Comparison of ENCODE assay signal across 20 cellular contexts in genomic region chr2:100861340-100861739, GRCh38. TPM values are rescaled to one million over a fixed set of nuclear protein-coding genes. Genes with fewer than 3 reads are reported as not detected.
DNase-seq lines count a peak whose midpoint lies in the region; ATAC-seq, FAIRE-seq and TF ChIP-seq lines count a peak whose summit lies in the region.
"Had no signal": no experiment of that assay in that cellular context is flagged by ENCODE, and none has a peak within 500 bp of the region (broad histone marks: within the 10 kb centered on the region; RNA-seq: fewer than 3 reads in every experiment).

No MANE protein-coding gene starts in this region.

- H2BK15ac ChIP-seq in neuronal stem cell (ENCODE audit: low read length), result no peak overlapping the region

- no TSS peak for BruUV-seq in HepG2 (replicated peaks; lab: Mats Ljungman, UMichigan)

- H2BK12ac ChIP-seq in neuronal stem cell (ENCODE audit: low read length), result no peak overlapping the region

- POLR2A ChIA-PET in HepG2 (lab: Yijun Ruan, JAX), result interaction anchor here (0.9 kb wide), 1 partner anchor 14 kb away, joined by 4 read pairs; no protein-coding TSS in a partner anchor

- no peak for TF ChIP-seq POLR2A in HepG2 (IDR thresholded peaks at IDR 0.05; ENCODE audit: insufficient read depth in 1 of 2, low read depth in 2 of 2, low read length in 2 of 2)
- TF ChIP-seq POLR2A in right lobe of liver (IDR thresholded peaks at IDR 0.05), result no peak

- no peaks in the 10 kb centered on the region for H3K9me2 ChIP-seq in OCI-LY1 (ENCODE audit: low read depth, low read length)

- 93% methylated on average over 4 of the region's 4 CpGs for WGBS in HepG2 (ENCODE audit: low lambda C conversion rate)
- no CpG with 5 or more reads among the region's 4 CpGs for WGBS in right lobe of liver (ENCODE audit: insufficient coverage, low coverage, low lambda C conversion rate, missing lambda C conversion rate)
- no CpG with 5 or more reads among the region's 4 CpGs for WGBS in neuronal stem cell (ENCODE audit: extremely low coverage in 2 of 2, insufficient read length in 2 of 2, insufficient replicate concordance in 1 of 2), 2 donors

- H2AFZ ChIP-seq in HepG2 (ENCODE audit: low read length) (no peak overlapping the region), OCI-LY1 (ENCODE audit: low read length) (no peak overlapping the region), neuronal stem cell (ENCODE audit: low read length) (no peak overlapping the region)
- H2AFZ ChIP-seq: GM23248 had no signal

- H3K9ac ChIP-seq in HepG2 (ENCODE audit: insufficient read depth, low read depth, low read length) (no peak overlapping the region), OCI-LY1 (ENCODE audit: low read length) (no peak overlapping the region), neuronal stem cell (ENCODE audit: low read depth, low read length, poor library complexity) (peak overlapping the region; percentile 39)
- H3K9ac ChIP-seq: GM23248 had no signal

- H4K20me1 ChIP-seq in HepG2 (ENCODE audit: insufficient read depth, low read length) (peaks cover 16% of the 10 kb centered on the region; the same call in 1 of the 2 replicates), OCI-LY1 (ENCODE audit: insufficient read depth, low read length) (no peaks in the 10 kb centered on the region)

- H3K4me1 ChIP-seq in HepG2 (ENCODE audit: insufficient read depth, low read length) (peaks cover 36% of the 10 kb centered on the region), right lobe of liver (peaks cover 0 to 19% (median 5%) of the 10 kb centered on the region in 4 donors), OCI-LY1 (ENCODE audit: insufficient read depth, low read length, severe bottlenecking) (peaks cover 32% of the 10 kb centered on the region), neuronal stem cell (ENCODE audit: control insufficient read depth in 2 of 2, insufficient read depth in 1 of 2, low read depth in 1 of 2, low read length in 2 of 2) (no peaks in the 10 kb centered on the region)

- H3K27ac ChIP-seq in HepG2 (ENCODE audit: extremely low read length, insufficient read depth, low read length) (no peak overlapping the region), right lobe of liver (no peak overlapping the region), OCI-LY1 (ENCODE audit: low read depth, low read length, poor library complexity, severe bottlenecking) (peak overlapping the region; percentile 52), neuronal stem cell (replicated peaks; ENCODE audit: low read length) (no peak overlapping the region)
- H3K27ac ChIP-seq: GM23248 had no signal

- no peak overlapping the region for H3K4ac ChIP-seq in neuronal stem cell (ENCODE audit: low read length)

- no peak overlapping the region for H4K8ac ChIP-seq in neuronal stem cell (ENCODE audit: low read depth, low read length)

- H3F3A ChIP-seq in OCI-LY1 (ENCODE audit: insufficient read depth, low read length), result no peaks in the 10 kb centered on the region

- H3K14ac ChIP-seq in neuronal stem cell (ENCODE audit: low read length), result no peak overlapping the region

- H3K9me3 ChIP-seq in HepG2 (ENCODE audit: low read length) (no peaks in the 10 kb centered on the region), right lobe of liver (no peaks in the 10 kb centered on the region), OCI-LY1 (ENCODE audit: low read length) (no peaks in the 10 kb centered on the region), neuronal stem cell (replicated peaks in 1 of 2; ENCODE audit: control insufficient read depth in 2 of 2, insufficient read depth in 1 of 2, low read depth in 1 of 2, low read length in 2 of 2) (no peaks in the 10 kb centered on the region)

- H2BK120ac ChIP-seq in neuronal stem cell (ENCODE audit: low read depth, low read length), result peak overlapping the region; percentile 8

- no peak overlapping the region for H3K18ac ChIP-seq in neuronal stem cell (ENCODE audit: low read length)

- TF ChIP-seq EP300 in HepG2 (IDR thresholded peaks at IDR 0.05; ENCODE audit: low read depth in 2 of 2, low read length in 2 of 2) (no peak), HepG2 (CRISPR knock-in tag; IDR thresholded peaks at IDR 0.05; ENCODE audit: borderline replicate concordance) (no peak)

- DNase-seq in HepG2 (ENCODE audit: low spot score) (no peak), right lobe of liver (no peak), neuronal stem cell (ENCODE audit: low spot score) (no peak)
- DNase-seq: 8988T; C1 segment of cervical spinal cord; Calu3; CD4-positive, alpha-beta memory T cell; COR-L47; DMS53; DMS79 treated with DMSO at 0.1 percent for 48 hours; GF-D8; GM23248; H9 had no signal

- no peak overlapping the region for H2BK5ac ChIP-seq in neuronal stem cell (ENCODE audit: low read length)

- no peak for TF ChIP-seq RAD21 in HepG2 (CRISPR knock-in tag; IDR thresholded peaks at IDR 0.05)

- H3K4me2 ChIP-seq in HepG2 (ENCODE audit: low read depth, low read length) (no peak overlapping the region), OCI-LY1 (ENCODE audit: low read length) (no peak overlapping the region), neuronal stem cell (ENCODE audit: insufficient read depth, low read length, poor library complexity, severe bottlenecking) (no peak overlapping the region)

- H3K79me2 ChIP-seq in HepG2 (ENCODE audit: insufficient read depth, low read length) (peaks cover 79% of the 10 kb centered on the region), OCI-LY1 (ENCODE audit: insufficient read depth, low read length) (no peaks in the 10 kb centered on the region)

- no peak overlapping the region for H2AK5ac ChIP-seq in neuronal stem cell (ENCODE audit: low read depth, low read length)

- H3K4me3 ChIP-seq in HepG2 (replicated peaks in 1 of 3; ENCODE audit: insufficient read depth in 1 of 3, low read depth in 2 of 3, low read length in 3 of 3) (no peak overlapping the region), right lobe of liver (no peak overlapping the region), OCI-LY1 (ENCODE audit: low read depth, low read length, poor library complexity, severe bottlenecking) (no peak overlapping the region), neuronal stem cell (ENCODE audit: low read length in 2 of 2) (no peak overlapping the region)
- H3K4me3 ChIP-seq: GM23248 had no signal

- intact Hi-C loops in HepG2 (cut with micrococcal nuclease; ENCODE audit: unreplicated experiment) (no loop called here), right lobe of liver (cut with DNase I) (no loop called here)

- ATAC-seq in HepG2 (no peak), right lobe of liver (no peak), GM18861 (IDR thresholded peaks at IDR 0.05; ENCODE audit: unreplicated experiment) (no peak), GM21723 (IDR thresholded peaks at IDR 0.05; ENCODE audit: unreplicated experiment) (no peak)
- ATAC-seq: HCT116 had no signal

- H3K27me3 ChIP-seq in HepG2 (ENCODE audit: control insufficient read depth in 1 of 2, insufficient read depth in 2 of 2, low read length in 2 of 2) (no peaks in the 10 kb centered on the region), right lobe of liver (no peaks in the 10 kb centered on the region), OCI-LY1 (ENCODE audit: insufficient read depth, low read length) (no peaks in the 10 kb centered on the region), neuronal stem cell (ENCODE audit: control insufficient read depth in 3 of 3, insufficient read depth in 3 of 3, low read depth in 1 of 3, low read length in 3 of 3) (no peaks in the 10 kb centered on the region)

- H4K91ac ChIP-seq in neuronal stem cell (ENCODE audit: low read depth, low read length, poor library complexity), result no peak overlapping the region

- in situ Hi-C loops in HepG2 (cut with HindIII; ENCODE audit: extremely low pct_ligation_motif_present, low pct_unique_long_range_greater_than_20kb), result no loop called here

- no peak for TF ChIP-seq CTCF in HepG2 (CRISPR knock-in tag; IDR thresholded peaks at IDR 0.05)
- TF ChIP-seq CTCF in right lobe of liver (IDR thresholded peaks at IDR 0.05), result no peak
- TF ChIP-seq CTCF in OCI-LY1 (IDR thresholded peaks at IDR 0.05; ENCODE audit: low read length), result no peak

- peaks cover 0 to 6% of the 10 kb centered on the region in 2 experiments; a peak in 2 of 5 replicates for H3K36me3 ChIP-seq in HepG2 (replicated peaks in 1 of 2; ENCODE audit: control insufficient read depth in 1 of 2, insufficient read depth in 2 of 2, low read length in 2 of 2)
- no peaks in the 10 kb centered on the region for H3K36me3 ChIP-seq in right lobe of liver
- H3K36me3 ChIP-seq in OCI-LY1 (ENCODE audit: insufficient read depth, low read length), result peaks cover 4% of the 10 kb centered on the region; the same call in 1 of the 2 replicates
- H3K36me3 ChIP-seq in neuronal stem cell (replicated peaks in 1 of 2; ENCODE audit: control insufficient read depth in 2 of 2, insufficient read depth in 2 of 2, low read length in 2 of 2), result no peaks in the 10 kb centered on the region

- FAIRE-seq in HepG2 (lab: Jason Lieb, UNC), result no peak
- FAIRE-seq: GM12891, GM18507 had no signal

- H3K23ac ChIP-seq in neuronal stem cell (ENCODE audit: low read depth, low read length, poor library complexity), result no peak overlapping the region

- H3K79me1 ChIP-seq in neuronal stem cell (ENCODE audit: low read depth, low read length), result no peaks in the 10 kb centered on the region

- CTCF ChIA-PET in HepG2 (lab: Yijun Ruan, JAX; ENCODE audit: low intra/inter-chr PET ratio, low total read pairs), result no interaction called here

RNA-seq across cellular contexts. Expression of gene NPAS2, which starts 41.4 kb away (rescaled TPM):
- total RNA-seq in HepG2 (2016; rRNA removed; fragmentation: Illumina TruSeq; extraction: Trizol) (14.8 and 16.8 TPM in 2 replicates), right lobe of liver (10 to 100 TPM in 5 of 6 experiments, 1 to 10 TPM in 1; 8.8 to 33.3 (median 24.5) TPM)
- 22.8 and 25.5 TPM in 2 replicates for total RNA-seq in HepG2 (2016; cell fraction: cytosol; rRNA removed; fragmentation: Illumina TruSeq; extraction: Trizol; ENCODE audit: low read depth)
- total RNA-seq in HepG2 (2016; cell fraction: insoluble cytoplasmic fraction; rRNA removed; fragmentation: Illumina TruSeq; extraction: Trizol), result 15.0 and 18.3 TPM in 2 replicates
- 27.5 and 27.7 TPM in 2 replicates for total RNA-seq in HepG2 (2016; cell fraction: membrane; rRNA removed; fragmentation: Illumina TruSeq; extraction: Trizol)
- total RNA-seq in HepG2 (2016; cell fraction: nucleus; rRNA removed; fragmentation: Illumina TruSeq; extraction: Trizol), result 28.5 and 41.7 TPM in 2 replicates
- 37.5 and 48.9 TPM in 2 replicates for polyA plus RNA-seq in HepG2 (2011; rRNA removed)
- 22.7 and 29.0 TPM in 2 replicates for polyA plus RNA-seq in HepG2 (2011; cell fraction: cytosol; rRNA removed)
- 178 and 216 TPM in 2 replicates for polyA plus RNA-seq in HepG2 (2011; cell fraction: nucleus; rRNA removed)
- polyA plus RNA-seq in HepG2 (2012), result 24.2 and 33.9 TPM in 2 replicates
- polyA plus RNA-seq in HepG2 (2016; cell fraction: cytosol; fragmentation: Illumina TruSeq; extraction: Trizol; ENCODE audit: low read depth), result 23.0 and 27.5 TPM in 2 replicates
- polyA plus RNA-seq in HepG2 (2016; cell fraction: insoluble cytoplasmic fraction; fragmentation: Illumina TruSeq; extraction: Trizol; ENCODE audit: low read depth), result 31.5 and 44.8 TPM in 2 replicates
- 52.0 and 66.4 TPM in 2 replicates for polyA plus RNA-seq in HepG2 (2016; cell fraction: membrane; fragmentation: Illumina TruSeq; extraction: Trizol; ENCODE audit: low read depth)
- polyA plus RNA-seq in HepG2 (2016; cell fraction: nucleus; fragmentation: Illumina TruSeq; extraction: Trizol; ENCODE audit: insufficient read depth, low read depth), result 112 and 136 TPM in 2 replicates
- 6.3 and 50.0 TPM in 2 replicates for polyA minus RNA-seq in HepG2 (2011; rRNA and poly(A)+ RNA removed; ENCODE audit: low replicate concordance)
- 39.0 and 60.4 TPM in 2 replicates for polyA minus RNA-seq in HepG2 (2011; cell fraction: cytosol; rRNA and poly(A)+ RNA removed)
- polyA minus RNA-seq in HepG2 (2011; cell fraction: nucleus; rRNA and poly(A)+ RNA removed), result 83.3 and 89.8 TPM in 2 replicates
- 2.0 TPM for polyA plus RNA-seq in neuronal stem cell (2013, experiment 1 of 2)
- polyA plus RNA-seq in neuronal stem cell (2013, experiment 2 of 2), result 2.0 TPM
- total RNA-seq: G401 had no signal
